Comparison of ENCODE assay signal across 18 cellular contexts in the genomic region with DNA sequence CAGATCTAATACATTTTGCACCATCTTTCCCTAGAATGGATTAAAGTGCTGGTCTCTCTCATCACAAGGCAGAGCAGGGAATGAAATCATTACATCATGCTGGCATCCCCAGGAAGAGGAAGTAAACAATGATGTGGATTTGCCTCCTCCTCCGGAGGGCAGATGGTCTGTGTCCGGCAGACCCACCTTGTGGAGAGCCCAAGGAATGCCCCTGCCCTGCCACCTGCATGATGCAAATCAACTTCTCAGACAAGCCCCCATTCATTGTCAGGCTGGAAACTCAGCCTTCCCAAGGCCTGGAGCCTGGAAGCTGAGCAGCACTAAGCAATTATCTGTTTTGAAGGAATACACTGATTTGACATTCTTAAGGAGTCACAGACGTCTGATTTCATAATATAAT.
"Had no signal": no experiment of that assay in that cellular context is flagged by ENCODE, and none has a peak within 500 bp of the region (broad histone marks: within the 10 kb centered on the region; RNA-seq: fewer than 3 reads in every experiment).

No MANE protein-coding gene starts in this region.

- H3K27me3 Mint-ChIP-seq: activated B cell treated with CpG ODN at 0.5 μM for 24 hours; activated CD4-positive, alpha-beta memory T cell treated with anti-CD3 and anti-CD28 coated beads, Interleukin-2, amount 10 ng/mL, durations not matched to agents 7 days and 5 days; activated CD8-positive, alpha-beta memory T cell treated with anti-CD3 and anti-CD28 coated beads, Interleukin-2, amount 10 ng/mL, durations not matched to agents 7 days and 5 days; activated naive CD8-positive, alpha-beta T cell treated with anti-CD3 and anti-CD28 coated beads for 36 hours; dendritic cell treated with granulocyte-macrophage colony-stimulating factor and Interleukin-4, amounts not matched to agents 40 ng/mL and 50 ng/mL, for 4 days had no signal

- ATAC-seq: activated CD8-positive, alpha-beta memory T cell treated with anti-CD3 and anti-CD28 coated beads, Interleukin-2, amount 10 ng/mL, durations not matched to agents 7 days and 5 days; left lobe of liver had no signal

- FAIRE-seq: keratinocyte had no signal

- H3K36me3 ChIP-seq: esophagus squamous epithelium, prostate gland, right atrium auricular region, thyroid gland had no signal

- H3K9me3 ChIP-seq: esophagus squamous epithelium, prostate gland, right atrium auricular region, thyroid gland had no signal

- H3K27ac ChIP-seq: esophagus squamous epithelium, prostate gland, right atrium auricular region, thyroid gland had no signal

- H3K4me3 ChIP-seq: esophagus squamous epithelium, prostate gland, right atrium auricular region, thyroid gland had no signal

- DNase-seq: activated B cell treated with CpG ODN at 0.5 μM for 24 hours; activated CD4-positive, alpha-beta memory T cell treated with anti-CD3 and anti-CD28 coated beads, Interleukin-2, amount 10 ng/mL, durations not matched to agents 7 days and 5 days; activated CD4-positive, alpha-beta T cell treated with anti-CD3 and anti-CD28 coated beads for 48 hours; activated CD8-positive, alpha-beta memory T cell treated with anti-CD3 and anti-CD28 coated beads, Interleukin-2, amount 10 ng/mL, durations not matched to agents 7 days and 5 days; activated naive CD8-positive, alpha-beta T cell treated with anti-CD3 and anti-CD28 coated beads for 36 hours; amniotic stem cell; effector CD8-positive, alpha-beta T cell; esophagus squamous epithelium; mammary epithelial cell; stimulated activated CD4-positive, alpha-beta T cell treated with anti-CD3 and anti-CD28 coated beads, Interleukin-2, amount 100 ng/mL, for 24 hours; stimulated activated naive CD4-positive, alpha-beta T cell treated with Interleukin-2 at 50 U/mL for 16 hours; thyroid gland had no signal

- H3K27me3 ChIP-seq: esophagus squamous epithelium, right atrium auricular region, thyroid gland had no signal

- H3K27ac Mint-ChIP-seq: activated B cell treated with CpG ODN at 0.5 μM for 24 hours; activated CD4-positive, alpha-beta memory T cell treated with anti-CD3 and anti-CD28 coated beads, Interleukin-2, amount 10 ng/mL, durations not matched to agents 7 days and 5 days; activated CD8-positive, alpha-beta memory T cell treated with anti-CD3 and anti-CD28 coated beads, Interleukin-2, amount 10 ng/mL, durations not matched to agents 7 days and 5 days; activated naive CD8-positive, alpha-beta T cell treated with anti-CD3 and anti-CD28 coated beads for 36 hours; dendritic cell treated with granulocyte-macrophage colony-stimulating factor and Interleukin-4, amounts not matched to agents 40 ng/mL and 50 ng/mL, for 4 days; T-helper 2 cell treated with Interferon-gamma antibody and Interleukin-4, amounts not matched to agents 5 μg/mL and 100 μg/mL, for 36 hours had no signal

- H3K4me1 Mint-ChIP-seq: activated B cell treated with CpG ODN at 0.5 μM for 24 hours; activated CD4-positive, alpha-beta memory T cell treated with anti-CD3 and anti-CD28 coated beads, Interleukin-2, amount 10 ng/mL, durations not matched to agents 7 days and 5 days; activated CD8-positive, alpha-beta memory T cell treated with anti-CD3 and anti-CD28 coated beads, Interleukin-2, amount 10 ng/mL, durations not matched to agents 7 days and 5 days had no signal

- H3K9me3 Mint-ChIP-seq: activated B cell treated with CpG ODN at 0.5 μM for 24 hours; dendritic cell treated with granulocyte-macrophage colony-stimulating factor and Interleukin-4, amounts not matched to agents 40 ng/mL and 50 ng/mL, for 4 days; T-helper 2 cell treated with Interferon-gamma antibody and Interleukin-4, amounts not matched to agents 5 μg/mL and 100 μg/mL, for 36 hours had no signal

- H3K4me3 Mint-ChIP-seq: activated B cell treated with CpG ODN at 0.5 μM for 24 hours; activated CD4-positive, alpha-beta memory T cell treated with anti-CD3 and anti-CD28 coated beads, Interleukin-2, amount 10 ng/mL, durations not matched to agents 7 days and 5 days; activated CD8-positive, alpha-beta memory T cell treated with anti-CD3 and anti-CD28 coated beads, Interleukin-2, amount 10 ng/mL, durations not matched to agents 7 days and 5 days; activated naive CD8-positive, alpha-beta T cell treated with anti-CD3 and anti-CD28 coated beads for 36 hours; dendritic cell treated with granulocyte-macrophage colony-stimulating factor and Interleukin-4, amounts not matched to agents 40 ng/mL and 50 ng/mL, for 4 days; T-helper 2 cell treated with Interferon-gamma antibody and Interleukin-4, amounts not matched to agents 5 μg/mL and 100 μg/mL, for 36 hours had no signal

- H3K4me1 ChIP-seq: prostate gland, right atrium auricular region, thyroid gland had no signal
